Comparison of ENCODE assay signal across 8 cellular contexts in genomic region chr11:65569973-65570918, GRCh38. TPM values are rescaled to one million over a fixed set of nuclear protein-coding genes. Genes with fewer than 3 reads are reported as not detected.
DNase-seq lines count a peak whose midpoint lies in the region; ATAC-seq and TF ChIP-seq lines count a peak whose summit lies in the region.

ZNRD2 (plus strand) TSS chr11:65570477; CDS start chr11:65570492, 15 bp downstream.

- TF ChIP-seq CTCF in GM23338 (conservative IDR thresholded peaks at IDR 0.05; ENCODE audit: low read depth in 2 of 2), result peak; percentile 54 to 81
- peak; percentile 29 for TF ChIP-seq CTCF in natural killer cell (IDR thresholded peaks at IDR 0.05)

- peak within 1 kb of the TSS; percentile 91 for H3K4me3 ChIP-seq in GM23338

- peak within 1 kb of the TSS; percentile 100 for H3K4me3 Mint-ChIP-seq in GM23338
- H3K4me3 Mint-ChIP-seq in activated T-helper 1 cell treated with anti-CD3 and anti-CD28 coated beads, Interleukin-12 subunit alpha, Interleukin-12 subunit beta, Interleukin-2, Interleukin-4 antibody, amounts not matched to agents 30 ng/mL and 10 ng/mL and 1 ng/mL, durations not matched to agents 14 hours and 24 hours and 36 hours, result peak within 1 kb of the TSS; percentile 99
- H3K4me3 Mint-ChIP-seq in natural killer cell, result peak within 1 kb of the TSS; percentile 98

- H2AFZ ChIP-seq in GM23338, result peak within 1 kb of the TSS; percentile 98

- H3K27me3 Mint-ChIP-seq in GM23338 (ENCODE audit: insufficient read depth, low read depth, poor library complexity) (peaks cover 21% of the 10 kb centered on the region), natural killer cell (ENCODE audit: low read depth in 2 of 2) (no peaks in the 10 kb centered on the region)
- H3K27me3 Mint-ChIP-seq in activated T-helper 1 cell treated with anti-CD3 and anti-CD28 coated beads, Interleukin-12 subunit alpha, Interleukin-12 subunit beta, Interleukin-2, Interleukin-4 antibody, amounts not matched to agents 30 ng/mL and 10 ng/mL and 1 ng/mL, durations not matched to agents 14 hours and 24 hours and 36 hours (ENCODE audit: insufficient read depth), result no peaks in the 10 kb centered on the region

- peaks cover 8% of the 10 kb centered on the region for H3K79me2 ChIP-seq in GM23338 (replicated peaks; ENCODE audit: insufficient read depth)

- H3K36me3 ChIP-seq in GM23338 (ENCODE audit: insufficient read depth), result no peaks in the 10 kb centered on the region

- no peaks in the 10 kb centered on the region for H3K9me2 ChIP-seq in GM23338 (ENCODE audit: insufficient read depth)

- H4K20me1 ChIP-seq in GM23338 (replicated peaks; ENCODE audit: insufficient read depth), result peaks cover 8% of the 10 kb centered on the region

- H3K9me3 Mint-ChIP-seq in GM23338, result no peaks in the 10 kb centered on the region
- H3K9me3 Mint-ChIP-seq in activated T-helper 1 cell treated with anti-CD3 and anti-CD28 coated beads, Interleukin-12 subunit alpha, Interleukin-12 subunit beta, Interleukin-2, Interleukin-4 antibody, amounts not matched to agents 30 ng/mL and 10 ng/mL and 1 ng/mL, durations not matched to agents 14 hours and 24 hours and 36 hours, result no peaks in the 10 kb centered on the region
- H3K9me3 Mint-ChIP-seq in natural killer cell, result no peaks in the 10 kb centered on the region

- intact Hi-C loops in activated T-helper 1 cell treated with anti-CD3 and anti-CD28 coated beads, Interleukin-12 subunit alpha, Interleukin-12 subunit beta, Interleukin-2, Interleukin-4 antibody, amounts not matched to agents 30 ng/mL and 10 ng/mL and 1 ng/mL, durations not matched to agents 14 hours and 24 hours and 36 hours (cut with micrococcal nuclease), result loop anchor here (1.0 to 5.0 kb wide), 16 partner anchors 11 to 693 kb away; partner anchors contain the start of genes ATG2A, CFL1, EHD1 and FRMD8
- intact Hi-C loops in natural killer cell (cut with micrococcal nuclease), result loop anchor here (1.0 to 5.0 kb wide), 8 partner anchors 18 to 183 kb away; partner anchors contain the start of genes FRMD8 and PCNX3

- ATAC-seq in GM23338, result peak; percentile 77
- peak; percentile 59 to 86 (median 70) for ATAC-seq in natural killer cell

- peaks cover 24% of the 10 kb centered on the region for H3K4me1 ChIP-seq in GM23338 (ENCODE audit: insufficient read depth)

- H3K27ac Mint-ChIP-seq in GM23338, result peak within 1 kb of the TSS; percentile 99
- peak within 1 kb of the TSS; percentile 98 for H3K27ac Mint-ChIP-seq in activated T-helper 1 cell treated with anti-CD3 and anti-CD28 coated beads, Interleukin-12 subunit alpha, Interleukin-12 subunit beta, Interleukin-2, Interleukin-4 antibody, amounts not matched to agents 30 ng/mL and 10 ng/mL and 1 ng/mL, durations not matched to agents 14 hours and 24 hours and 36 hours
- peak within 1 kb of the TSS; percentile 99 for H3K27ac Mint-ChIP-seq in natural killer cell

- H3K36me3 Mint-ChIP-seq in GM23338 (ENCODE audit: low read depth) (peaks cover 9% of the 10 kb centered on the region), natural killer cell (no peaks in the 10 kb centered on the region)
- peaks cover 30% of the 10 kb centered on the region for H3K36me3 Mint-ChIP-seq in activated T-helper 1 cell treated with anti-CD3 and anti-CD28 coated beads, Interleukin-12 subunit alpha, Interleukin-12 subunit beta, Interleukin-2, Interleukin-4 antibody, amounts not matched to agents 30 ng/mL and 10 ng/mL and 1 ng/mL, durations not matched to agents 14 hours and 24 hours and 36 hours (ENCODE audit: low read depth)

- peaks cover 41% of the 10 kb centered on the region for H3K4me1 Mint-ChIP-seq in GM23338
- H3K4me1 Mint-ChIP-seq in activated T-helper 1 cell treated with anti-CD3 and anti-CD28 coated beads, Interleukin-12 subunit alpha, Interleukin-12 subunit beta, Interleukin-2, Interleukin-4 antibody, amounts not matched to agents 30 ng/mL and 10 ng/mL and 1 ng/mL, durations not matched to agents 14 hours and 24 hours and 36 hours (ENCODE audit: low read depth), result peaks cover 64% of the 10 kb centered on the region
- peaks cover 64 to 86% of the 10 kb centered on the region in 2 donors for H3K4me1 Mint-ChIP-seq in natural killer cell

- peaks cover 35% of the 10 kb centered on the region for H3F3A ChIP-seq in GM23338 (replicated peaks; ENCODE audit: low read depth)

- H3K4me2 ChIP-seq in GM23338, result peak within 1 kb of the TSS; percentile 99

- DNase-seq in EL (peak; percentile 99), GM23338 (ENCODE audit: low spot score) (peak; percentile 99), LHCN-M2 (ENCODE audit: low read depth) (peak; percentile 99), RPMI7951 (ENCODE audit: low read depth) (peak; percentile 98), fibroblast of gingiva (ENCODE audit: low read depth) (peak; percentile 99), natural killer cell (peak; percentile 96)
- peak; percentile 99 for DNase-seq in activated T-helper 1 cell treated with anti-CD3 and anti-CD28 coated beads, Interleukin-12 subunit alpha, Interleukin-12 subunit beta, Interleukin-2, Interleukin-4 antibody, amounts not matched to agents 30 ng/mL and 10 ng/mL and 1 ng/mL, durations not matched to agents 14 hours and 24 hours and 36 hours (ENCODE audit: low spot score)
- peak; percentile 100 for DNase-seq in stimulated activated naive CD4-positive, alpha-beta T cell treated with Interleukin-2 at 50 U/mL for 16 hours (lab: John Stamatoyannopoulos, UW)

- H3K27me3 ChIP-seq in GM23338 (ENCODE audit: insufficient read depth), result peaks cover 11% of the 10 kb centered on the region

- H3K27ac ChIP-seq in GM23338 (ENCODE audit: low read depth), result peak within 1 kb of the TSS; percentile 87

TF ChIP-seq in GM23338, 12 proteins besides CTCF, POLR2A, EP300 and RAD21:
- TF ChIP-seq CREB1 (CRISPR knock-in tag; IDR thresholded peaks at IDR 0.05; ENCODE audit: low read depth) (peak; percentile 98), EZH2phosphoT487 (IDR thresholded peaks at IDR 0.05; ENCODE audit: unreplicated experiment) (no peak), NANOG (IDR thresholded peaks at IDR 0.05; ENCODE audit: borderline replicate concordance) (no peak), STAT1 (IDR thresholded peaks at IDR 0.05; ENCODE audit: unreplicated experiment) (no peak), EZH2 (IDR thresholded peaks at IDR 0.05; ENCODE audit: low read depth, unreplicated experiment) (no peak), ETS1 (IDR thresholded peaks at IDR 0.05) (peak; percentile 92), ZNF331 (CRISPR knock-in tag; IDR thresholded peaks at IDR 0.05; ENCODE audit: low read depth) (no peak), POLR2AphosphoS5 (IDR thresholded peaks at IDR 0.05; ENCODE audit: low read depth) (peak; percentile 76)

RNA-seq across cellular contexts. Expression of gene ZNRD2, which starts in this region (rescaled TPM):
- total RNA-seq in GM23338 (2014; rRNA removed; shearing (Covaris generic)), result 78.1 and 78.6 TPM in 2 replicates
- polyA plus RNA-seq in GM23338 (2016; fragmentation: Nextera tagmentation; extraction: Ambion mirVana), result 140 and 148 TPM in 2 replicates
- 50.4 and 57.8 TPM in 2 replicates for total RNA-seq in LHCN-M2 (2014; rRNA removed)
- polyA plus RNA-seq in LHCN-M2 (2012), result 77.3 TPM
- total RNA-seq in RPMI7951 (2014; rRNA removed; shearing (Covaris generic)), result 87.7 and 98.0 TPM in 2 replicates
- 94.6 and 96.9 TPM in 2 replicates for total RNA-seq in activated T-helper 1 cell treated with anti-CD3 and anti-CD28 coated beads, Interleukin-12 subunit alpha, Interleukin-12 subunit beta, Interleukin-2, Interleukin-4 antibody, amounts not matched to agents 30 ng/mL and 10 ng/mL and 1 ng/mL, durations not matched to agents 14 hours and 24 hours and 36 hours
- total RNA-seq in natural killer cell, result 10 to 100 TPM; 40.9 to 64.1 (median 60.0) TPM

Comparison
In these comparisons a context has a peak if more than half of its experiments do, and no peak if none do; other contexts are left out.
1. Peak in every context shown above with its lines: DNase-seq, ATAC-seq, H3K4me3 ChIP-seq and H3K27ac ChIP-seq.